In genomic region chr15:81088496-81088895, GRCh38 we compare ENCODE assay signal across 24 cellular contexts. TPM values are rescaled to one million over a fixed set of nuclear protein-coding genes. Genes with fewer than 3 reads are reported as not detected.
"Had no signal": no experiment of that assay in that cellular context is flagged by ENCODE, and none has a peak within 500 bp of the region (broad histone marks: within the 10 kb centered on the region; RNA-seq: fewer than 3 reads in every experiment).

No MANE protein-coding gene starts in this region.

- H3K27me3 ChIP-seq: ovary, sigmoid colon, transverse colon had no signal

- H3K4me3 ChIP-seq: mucosa of descending colon, ovary, psoas muscle, sigmoid colon, suprapubic skin, transverse colon had no signal

- H3K27ac ChIP-seq: epithelial cell of prostate, ovary, psoas muscle, sigmoid colon, suprapubic skin, transverse colon had no signal

- H3K36me3 ChIP-seq: ovary, sigmoid colon, suprapubic skin, transverse colon had no signal

- DNase-seq: central memory CD4-positive, alpha-beta T cell; cortex of kidney; effector memory CD8-positive, alpha-beta T cell; mesenchymal stem cell; mucosa of descending colon; naive thymus-derived CD4-positive, alpha-beta T cell; nephron progenitor cell; occipital lobe; ovary; posterior cingulate gyrus; psoas muscle; right cardiac atrium; sigmoid colon; stimulated activated CD4-positive, alpha-beta T cell treated with anti-CD3 and anti-CD28 coated beads, Interleukin-2, amount 100 ng/mL, for 24 hours; stimulated activated CD4-positive, alpha-beta T cell treated with anti-CD3 and anti-CD28 coated beads, Interleukin-4, amount 100 ng/mL, for 4 hours; stimulated activated naive CD4-positive, alpha-beta T cell; stimulated activated naive CD8-positive, alpha-beta T cell treated with anti-CD3 and anti-CD28 coated beads, Interleukin-15, amount 100 ng/mL, for 72 hours; transverse colon had no signal

- H3K4me3 Mint-ChIP-seq: effector memory CD8-positive, alpha-beta T cell; mesothelial cell of epicardium; naive thymus-derived CD4-positive, alpha-beta T cell; nephron progenitor cell; stimulated activated naive CD8-positive, alpha-beta T cell treated with anti-CD3 and anti-CD28 coated beads, Interleukin-15, amount 100 ng/mL, for 72 hours had no signal

- H3K9me3 ChIP-seq: mucosa of descending colon, ovary, psoas muscle, sigmoid colon, suprapubic skin, transverse colon had no signal

- H3K36me3 Mint-ChIP-seq: mesothelial cell of epicardium; naive thymus-derived CD4-positive, alpha-beta T cell had no signal

- H3K9me3 Mint-ChIP-seq: effector memory CD8-positive, alpha-beta T cell; mesothelial cell of epicardium; stimulated activated naive CD8-positive, alpha-beta T cell treated with anti-CD3 and anti-CD28 coated beads, Interleukin-15, amount 100 ng/mL, for 72 hours had no signal

- H3K27ac Mint-ChIP-seq: effector memory CD8-positive, alpha-beta T cell; mesothelial cell of epicardium; naive thymus-derived CD4-positive, alpha-beta T cell; nephron progenitor cell; stimulated activated naive CD8-positive, alpha-beta T cell treated with anti-CD3 and anti-CD28 coated beads, Interleukin-15, amount 100 ng/mL, for 72 hours had no signal

- ATAC-seq: effector memory CD8-positive, alpha-beta T cell; esophagus mucosa; left lobe of liver; mucosa of descending colon; naive thymus-derived CD4-positive, alpha-beta T cell; psoas muscle; right cardiac atrium; stimulated activated naive CD8-positive, alpha-beta T cell treated with anti-CD3 and anti-CD28 coated beads, Interleukin-15, amount 100 ng/mL, for 72 hours had no signal

RNA-seq across cellular contexts. Expression of gene CFAP161, which starts 45.6 kb away (rescaled TPM):
- total RNA-seq: mesothelial cell of epicardium; naive thymus-derived CD4-positive, alpha-beta T cell; renal cortical epithelial cell; transverse colon had no signal
